In genomic region chr3:179260949-179261765, GRCh38 we compare ENCODE assay signal across 8 cellular contexts. TPM values are rescaled to one million over a fixed set of nuclear protein-coding genes. Genes with fewer than 3 reads are reported as not detected.
DNase-seq lines count a peak whose midpoint lies in the region; ATAC-seq and TF ChIP-seq lines count a peak whose summit lies in the region.

No MANE protein-coding gene starts in this region.

- ATAC-seq in HG02840 (IDR thresholded peaks at IDR 0.05; ENCODE audit: low FRiP score, unreplicated experiment): peak; percentile 86
- ATAC-seq in right lobe of liver: peak; percentile 100

- TF ChIP-seq POLR2A in right lobe of liver (IDR thresholded peaks at IDR 0.05): peak; percentile 67

- peak overlapping the region; percentile 34 for H3K27ac Mint-ChIP-seq in activated CD4-positive, alpha-beta T cell treated with anti-CD3 and anti-CD28 coated beads, Interleukin-2, amount 10 ng/mL, durations not matched to agents 7 days and 5 days
- H3K27ac Mint-ChIP-seq in dendritic cell treated with granulocyte-macrophage colony-stimulating factor and Interleukin-4, amounts not matched to agents 40 ng/mL and 50 ng/mL, for 4 days: peak overlapping the region; percentile 74

- no peaks in the 10 kb centered on the region for H3K9me3 ChIP-seq in right lobe of liver

- WGBS in right lobe of liver (ENCODE audit: insufficient coverage, low coverage, low lambda C conversion rate, missing lambda C conversion rate): 18% methylated on average over 33 of the region's 71 CpGs

- POLR2A ChIA-PET in activated CD4-positive, alpha-beta T cell treated with anti-CD3 and anti-CD28 coated beads, Interleukin-2, amount 10 ng/mL, durations not matched to agents 7 days and 5 days (lab: Charles Lee): no interaction called here

- peaks cover 13% of the 10 kb centered on the region for H3K27me3 Mint-ChIP-seq in activated CD4-positive, alpha-beta T cell treated with anti-CD3 and anti-CD28 coated beads, Interleukin-2, amount 10 ng/mL, durations not matched to agents 7 days and 5 days
- peaks cover 8% of the 10 kb centered on the region for H3K27me3 Mint-ChIP-seq in dendritic cell treated with granulocyte-macrophage colony-stimulating factor and Interleukin-4, amounts not matched to agents 40 ng/mL and 50 ng/mL, for 4 days

- peak overlapping the region; percentile 75 for H3K4me3 Mint-ChIP-seq in activated CD4-positive, alpha-beta T cell treated with anti-CD3 and anti-CD28 coated beads, Interleukin-2, amount 10 ng/mL, durations not matched to agents 7 days and 5 days
- H3K4me3 Mint-ChIP-seq in dendritic cell treated with granulocyte-macrophage colony-stimulating factor and Interleukin-4, amounts not matched to agents 40 ng/mL and 50 ng/mL, for 4 days: peak overlapping the region; percentile 80

- H3K36me3 ChIP-seq in right lobe of liver: no peaks in the 10 kb centered on the region

- peaks cover 10% of the 10 kb centered on the region for H3K9me3 Mint-ChIP-seq in activated CD4-positive, alpha-beta T cell treated with anti-CD3 and anti-CD28 coated beads, Interleukin-2, amount 10 ng/mL, durations not matched to agents 7 days and 5 days
- peaks cover 24% of the 10 kb centered on the region for H3K9me3 Mint-ChIP-seq in dendritic cell treated with granulocyte-macrophage colony-stimulating factor and Interleukin-4, amounts not matched to agents 40 ng/mL and 50 ng/mL, for 4 days

- DNase-seq in NCI-H748 (lab: John Stamatoyannopoulos, UW; ENCODE audit: unreplicated experiment) (peak; percentile 76), NCI-H748 treated with DMSO at 0.1 percent for 48 hours (lab: John Stamatoyannopoulos, UW) (no peak), NCI-H2107 (lab: John Stamatoyannopoulos, UW) (peak; percentile 75), right lobe of liver (peak; percentile 85 to 87 (median 85))
- peak; percentile 67 for DNase-seq in activated CD4-positive, alpha-beta T cell treated with anti-CD3 and anti-CD28 coated beads, Interleukin-2, amount 10 ng/mL, durations not matched to agents 7 days and 5 days
- peak; percentile 60 to 61 for DNase-seq in stimulated activated CD4-positive, alpha-beta T cell treated with anti-CD3 and anti-CD28 coated beads, Interleukin-4, amount 100 ng/mL, for 4 hours

- H3K4me3 ChIP-seq in right lobe of liver: peak overlapping the region; percentile 62 to 82 (median 68)

- no peaks in the 10 kb centered on the region for H3K4me1 ChIP-seq in right lobe of liver

- intact Hi-C loops in dendritic cell treated with granulocyte-macrophage colony-stimulating factor and Interleukin-4, amounts not matched to agents 40 ng/mL and 50 ng/mL, for 4 days (cut with micrococcal nuclease): loop anchor here (2.0 kb wide), 1 partner anchor 112 kb away; the partner anchor contains the start of gene PIK3CA
- intact Hi-C loops in right lobe of liver (cut with DNase I): no loop called here

- TF ChIP-seq CTCF in right lobe of liver (IDR thresholded peaks at IDR 0.05): peak in 1 of 4 donors; percentile 9

- H3K27me3 ChIP-seq in right lobe of liver: no peaks in the 10 kb centered on the region

- H3K36me3 Mint-ChIP-seq in activated CD4-positive, alpha-beta T cell treated with anti-CD3 and anti-CD28 coated beads, Interleukin-2, amount 10 ng/mL, durations not matched to agents 7 days and 5 days (ENCODE audit: low read depth): peaks cover 8% of the 10 kb centered on the region
- peaks cover 7% of the 10 kb centered on the region for H3K36me3 Mint-ChIP-seq in dendritic cell treated with granulocyte-macrophage colony-stimulating factor and Interleukin-4, amounts not matched to agents 40 ng/mL and 50 ng/mL, for 4 days (ENCODE audit: low read depth)

- H3K27ac ChIP-seq in right lobe of liver: peak overlapping the region in 2 of 3 donors; percentile 40 to 51

- peaks cover 29% of the 10 kb centered on the region for H3K4me1 Mint-ChIP-seq in activated CD4-positive, alpha-beta T cell treated with anti-CD3 and anti-CD28 coated beads, Interleukin-2, amount 10 ng/mL, durations not matched to agents 7 days and 5 days
- H3K4me1 Mint-ChIP-seq in dendritic cell treated with granulocyte-macrophage colony-stimulating factor and Interleukin-4, amounts not matched to agents 40 ng/mL and 50 ng/mL, for 4 days (ENCODE audit: low read depth): peaks cover 18% of the 10 kb centered on the region

- CTCF ChIA-PET in activated CD4-positive, alpha-beta T cell treated with anti-CD3 and anti-CD28 coated beads, Interleukin-2, amount 10 ng/mL, durations not matched to agents 7 days and 5 days (lab: Charles Lee): interaction anchor here (1.2 kb wide), 1 partner anchor 62 kb away, joined by 3 read pairs; no protein-coding TSS in a partner anchor

RNA-seq across cellular contexts. Expression of gene KCNMB3, which starts 10.2 kb away (rescaled TPM):
- total RNA-seq in activated CD4-positive, alpha-beta T cell treated with anti-CD3 and anti-CD28 coated beads, Interleukin-2, amount 10 ng/mL, durations not matched to agents 7 days and 5 days: 1 to 10 TPM in 1 of 2 experiments, under 1 TPM in 1; 0.60 to 1.1 TPM
- total RNA-seq in right lobe of liver: 1 to 10 TPM; 1.4 to 2.3 (median 1.7) TPM
